In the genomic region with DNA sequence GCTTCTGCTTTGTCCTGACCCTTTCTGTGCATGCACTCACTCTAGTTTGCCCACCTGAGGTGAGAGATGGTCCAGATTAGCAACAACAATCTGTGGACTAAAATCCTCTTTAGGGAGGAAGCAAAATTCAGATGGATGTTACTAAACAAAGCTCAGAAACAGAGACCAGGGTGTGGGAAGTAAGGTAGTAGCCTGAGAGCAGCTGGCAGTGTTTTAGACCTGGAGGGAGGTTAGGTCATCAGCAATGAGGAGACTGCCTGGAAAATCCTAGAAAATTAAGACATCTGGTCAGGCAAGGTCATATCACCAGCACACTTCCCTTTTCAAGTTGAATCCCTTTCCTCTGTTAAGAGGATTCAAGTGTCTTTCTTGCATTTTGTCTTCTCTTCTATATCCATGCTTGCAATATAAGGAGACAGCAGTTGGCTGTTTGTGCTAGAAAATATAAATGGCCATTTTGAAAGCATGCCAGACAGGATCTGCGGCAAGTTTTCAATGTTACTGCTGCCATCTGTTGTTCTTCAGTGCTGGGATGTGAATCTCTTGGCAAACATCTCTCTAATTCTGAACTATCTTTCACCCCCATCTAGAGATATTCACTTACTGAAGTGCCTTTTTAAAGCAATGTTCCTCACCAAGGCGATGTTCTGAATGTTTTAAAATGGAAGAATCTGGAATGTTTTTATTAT, we compare ENCODE assay signal across 11 cellular contexts.
DNase-seq lines count a peak whose midpoint lies in the region; ATAC-seq and TF ChIP-seq lines count a peak whose summit lies in the region.
"Had no signal": no experiment of that assay in that cellular context is flagged by ENCODE, and none has a peak within 500 bp of the region (broad histone marks: within the 10 kb centered on the region; RNA-seq: fewer than 3 reads in every experiment).

No MANE protein-coding gene starts in this region.

- no peak overlapping the region for H3K27ac Mint-ChIP-seq in chondrocyte (ENCODE audit: unreplicated experiment)
- peak overlapping the region; percentile 85 to 98 (median 91) for H3K27ac Mint-ChIP-seq in nephron
- H3K27ac Mint-ChIP-seq: stimulated activated effector memory CD8-positive, alpha-beta T cell treated with anti-CD3 and anti-CD28 coated beads, Interleukin-12 subunit alpha, Interleukin-12 subunit beta, amount 100 ng/mL, for 72 hours had no signal

- H3K36me3 Mint-ChIP-seq in chondrocyte (ENCODE audit: low read depth) (peaks cover 2% of the 10 kb centered on the region), nephron (ENCODE audit: low read depth) (peaks cover 17% of the 10 kb centered on the region)
- H3K36me3 Mint-ChIP-seq: stimulated activated effector memory CD8-positive, alpha-beta T cell treated with anti-CD3 and anti-CD28 coated beads, Interleukin-12 subunit alpha, Interleukin-12 subunit beta, amount 100 ng/mL, for 72 hours had no signal

- H3K27me3 Mint-ChIP-seq in chondrocyte (ENCODE audit: low read depth) = no peaks in the 10 kb centered on the region
- H3K27me3 Mint-ChIP-seq in nephron (ENCODE audit: low read depth) = no peaks in the 10 kb centered on the region

- H3K4me1 Mint-ChIP-seq in chondrocyte (ENCODE audit: low read depth) (peaks cover 8% of the 10 kb centered on the region), nephron (peaks cover 41% of the 10 kb centered on the region)
- H3K4me1 Mint-ChIP-seq: stimulated activated effector memory CD8-positive, alpha-beta T cell treated with anti-CD3 and anti-CD28 coated beads, Interleukin-12 subunit alpha, Interleukin-12 subunit beta, amount 100 ng/mL, for 72 hours had no signal

- ATAC-seq in HG02759 (IDR thresholded peaks at IDR 0.05; ENCODE audit: unreplicated experiment) = no peak
- ATAC-seq: left colon; stimulated activated effector memory CD8-positive, alpha-beta T cell treated with anti-CD3 and anti-CD28 coated beads, Interleukin-12 subunit alpha, Interleukin-12 subunit beta, amount 100 ng/mL, for 72 hours had no signal

- no peak overlapping the region for H3K4me3 Mint-ChIP-seq in chondrocyte (ENCODE audit: unreplicated experiment)
- peak overlapping the region in 1 of 3 experiments; percentile 3 for H3K4me3 Mint-ChIP-seq in nephron
- H3K4me3 Mint-ChIP-seq: stimulated activated effector memory CD8-positive, alpha-beta T cell treated with anti-CD3 and anti-CD28 coated beads, Interleukin-12 subunit alpha, Interleukin-12 subunit beta, amount 100 ng/mL, for 72 hours had no signal

- H3K9me3 Mint-ChIP-seq in chondrocyte (ENCODE audit: low read depth) (no peaks in the 10 kb centered on the region), nephron (peaks cover 8% of the 10 kb centered on the region)

- TF ChIP-seq CTCF in chondrocyte (IDR thresholded peaks at IDR 0.05) (peak; percentile 56), nephron (IDR thresholded peaks at IDR 0.05; ENCODE audit: unreplicated experiment in 3 of 3) (no peak)

- DNase-seq in DMS53 (lab: John Stamatoyannopoulos, UW) (peak; percentile 61), NCI-H1694 (lab: John Stamatoyannopoulos, UW) (peak; percentile 69), chondrocyte (ENCODE audit: low spot score) (no peak), RKO (ENCODE audit: low spot score) (no peak)
- DNase-seq in activated naive CD4-positive, alpha-beta T cell treated with anti-CD3 and anti-CD28 coated beads, Interleukin-2, amount 50 U/mL, for 16 hours = no peak
- DNase-seq in activated CD4-positive, alpha-beta T cell treated with anti-CD3 and anti-CD28 coated beads, Interleukin-2, amount 50 U/mL, for 48 hours = no peak
- DNase-seq: DND-41, left colon had no signal

Comparison
In these comparisons a context has a peak if more than half of its experiments do, and no peak if none do; other contexts are left out.
1. DNase-seq: peak in DMS53 (single experiment) and NCI-H1694 (single experiment); none in chondrocyte (single experiment), activated naive CD4-positive, alpha-beta T cell treated with anti-CD3 and anti-CD28 coated beads, Interleukin-2, amount 50 U/mL, for 16 hours (single experiment), RKO (single experiment) and activated CD4-positive, alpha-beta T cell treated with anti-CD3 and anti-CD28 coated beads, Interleukin-2, amount 50 U/mL, for 48 hours (0 of 2).